Comparison of ENCODE assay signal across 20 cellular contexts in genomic region chr9:36492849-36493248, GRCh38.
A peak's percentile ranks its signal among the peaks of the same experiment; 100 is the strongest.
DNase-seq lines count a peak whose midpoint lies in the region; ATAC-seq, FAIRE-seq and TF ChIP-seq lines count a peak whose summit lies in the region.
"Had no signal": no experiment of that assay in that cellular context is flagged by ENCODE, and none has a peak within 500 bp of the region (broad histone marks: within the 10 kb centered on the region; RNA-seq: fewer than 3 reads in every experiment).

No MANE protein-coding gene starts in this region.

- no peaks in the 10 kb centered on the region for H3K9me3 Mint-ChIP-seq in activated CD8-positive, alpha-beta T cell treated with anti-CD3 and anti-CD28 coated beads for 36 hours
- H3K9me3 Mint-ChIP-seq in type B pancreatic cell: no peaks in the 10 kb centered on the region
- H3K9me3 Mint-ChIP-seq: activated B cell treated with CpG ODN at 0.5 μM for 24 hours, nephron had no signal

- peaks cover 61% of the 10 kb centered on the region for H3K4me1 Mint-ChIP-seq in activated CD8-positive, alpha-beta T cell treated with anti-CD3 and anti-CD28 coated beads for 36 hours (ENCODE audit: low read depth)
- H3K4me1 Mint-ChIP-seq in type B pancreatic cell (ENCODE audit: unreplicated experiment): peaks cover 18% of the 10 kb centered on the region

- H3K27ac Mint-ChIP-seq in activated CD8-positive, alpha-beta T cell treated with anti-CD3 and anti-CD28 coated beads for 36 hours: peak overlapping the region; percentile 94
- H3K27ac Mint-ChIP-seq in type B pancreatic cell: no peak overlapping the region
- H3K27ac Mint-ChIP-seq: activated B cell treated with CpG ODN at 0.5 μM for 24 hours, nephron had no signal

- no peaks in the 10 kb centered on the region for H3K9me3 ChIP-seq in BLaER1
- H3K9me3 ChIP-seq: right atrium auricular region, stomach had no signal

- no peak for TF ChIP-seq POLR2A in GM12891 (IDR thresholded peaks at IDR 0.05; ENCODE audit: low read depth, low read length)

- H3K36me3 Mint-ChIP-seq in activated CD8-positive, alpha-beta T cell treated with anti-CD3 and anti-CD28 coated beads for 36 hours (ENCODE audit: low read depth): no peaks in the 10 kb centered on the region
- H3K36me3 Mint-ChIP-seq in type B pancreatic cell: no peaks in the 10 kb centered on the region

- no peak overlapping the region for H3K9ac ChIP-seq in BLaER1

- H3K27ac ChIP-seq in BLaER1 (no peak overlapping the region), coronary artery (no peak overlapping the region), dorsolateral prefrontal cortex (no peak overlapping the region)
- H3K27ac ChIP-seq: right atrium auricular region, stomach had no signal

- no peaks in the 10 kb centered on the region for H4K20me1 ChIP-seq in BLaER1

- POLR2A ChIA-PET in activated CD8-positive, alpha-beta T cell treated with anti-CD3 and anti-CD28 coated beads for 36 hours (lab: Charles Lee): interaction anchor here (1.0 kb wide), 2 partner anchors 11 to 86 kb away, joined by 3 read pairs; no protein-coding TSS in a partner anchor

- CTCF ChIA-PET in activated CD8-positive, alpha-beta T cell treated with anti-CD3 and anti-CD28 coated beads for 36 hours (lab: Charles Lee): no interaction called here

- intact Hi-C loops in activated CD8-positive, alpha-beta T cell treated with anti-CD3 and anti-CD28 coated beads for 36 hours (cut with micrococcal nuclease): loop anchor here (5.0 to 10.0 kb wide), 2 partner anchors 36 to 62 kb away; no protein-coding TSS in a partner anchor
- intact Hi-C loops in dorsolateral prefrontal cortex (cut with DNase I): loop anchor here (10.0 kb wide), 1 partner anchor 52 kb away; no protein-coding TSS in a partner anchor

- no peak for DNase-seq in GM12891 (ENCODE audit: insufficient read length, low spot score)
- DNase-seq in activated CD8-positive, alpha-beta T cell treated with anti-CD3 and anti-CD28 coated beads for 36 hours: peak; percentile 35
- peak; percentile 13 for DNase-seq in fibroblast of pulmonary artery (ENCODE audit: low read depth)
- no peak for DNase-seq in coronary artery (ENCODE audit: low spot score)
- DNase-seq in kidney glomerular epithelial cell (lab: John Stamatoyannopoulos, UW): no peak
- no peak for DNase-seq in type B pancreatic cell (ENCODE audit: extremely low spot score, unreplicated experiment)
- no peak for DNase-seq in dorsolateral prefrontal cortex
- DNase-seq: activated B cell treated with CpG ODN at 0.5 μM for 24 hours, activated gamma-delta T cell, cerebellar nuclear complex, GDM1, hippocampal formation, NCI-H1048, NCI-H2171 treated with DMSO at 0.1 percent for 48 hours, stomach had no signal

- peak; percentile 48 for ATAC-seq in activated CD8-positive, alpha-beta T cell treated with anti-CD3 and anti-CD28 coated beads for 36 hours
- ATAC-seq: esophagus mucosa had no signal

- H3K27me3 Mint-ChIP-seq in activated CD8-positive, alpha-beta T cell treated with anti-CD3 and anti-CD28 coated beads for 36 hours: no peaks in the 10 kb centered on the region
- no peaks in the 10 kb centered on the region for H3K27me3 Mint-ChIP-seq in type B pancreatic cell
- H3K27me3 Mint-ChIP-seq: activated B cell treated with CpG ODN at 0.5 μM for 24 hours had no signal

- TF ChIP-seq CTCF in activated CD8-positive, alpha-beta T cell treated with anti-CD3 and anti-CD28 coated beads for 36 hours (IDR thresholded peaks at IDR 0.05): no peak
- no peak for TF ChIP-seq CTCF in fibroblast of pulmonary artery (IDR thresholded peaks at IDR 0.05; ENCODE audit: low read length, missing control alignments)
- TF ChIP-seq CTCF in coronary artery (IDR thresholded peaks at IDR 0.05): no peak
- no peak for TF ChIP-seq CTCF in type B pancreatic cell (conservative IDR thresholded peaks at IDR 0.05)
- no peak for TF ChIP-seq CTCF in dorsolateral prefrontal cortex (IDR thresholded peaks at IDR 0.05 in 54 of 56, conservative IDR thresholded peaks at IDR 0.05 in 2 of 56; ENCODE audit: low read depth in 1 of 56, partially characterized antibody in 56 of 56)

- no peaks in the 10 kb centered on the region for H3K36me3 ChIP-seq in BLaER1
- H3K36me3 ChIP-seq: right atrium auricular region, stomach had no signal

- peaks cover 61% of the 10 kb centered on the region for H3K4me1 ChIP-seq in BLaER1

- H3K4me2 ChIP-seq in BLaER1: peak overlapping the region; percentile 56

- H3K4me3 Mint-ChIP-seq in activated CD8-positive, alpha-beta T cell treated with anti-CD3 and anti-CD28 coated beads for 36 hours: peak overlapping the region; percentile 62
- no peak overlapping the region for H3K4me3 Mint-ChIP-seq in type B pancreatic cell
- H3K4me3 Mint-ChIP-seq: nephron had no signal

- H3K4me3 ChIP-seq in BLaER1 (no peak overlapping the region), fibroblast of pulmonary artery (replicated peaks; ENCODE audit: low read depth, low read length) (no peak overlapping the region), coronary artery (no peak overlapping the region), dorsolateral prefrontal cortex (no peak overlapping the region)
- H3K4me3 ChIP-seq: right atrium auricular region, stomach had no signal

- peak; percentile 72 for FAIRE-seq in GM12891 (lab: Jason Lieb, UNC)
- FAIRE-seq: HTR-8/SVneo had no signal

- H3K27me3 ChIP-seq in BLaER1 (no peaks in the 10 kb centered on the region), dorsolateral prefrontal cortex (no peaks in the 10 kb centered on the region)
- H3K27me3 ChIP-seq: right atrium auricular region, stomach had no signal

TF ChIP-seq in GM12891, 5 proteins besides CTCF, POLR2A, EP300 and RAD21:
- no peak for TF ChIP-seq PAX5 (IDR thresholded peaks at IDR 0.05; ENCODE audit: insufficient read depth, low read length, severe bottlenecking)
- TF ChIP-seq TAF1 (IDR thresholded peaks at IDR 0.05; ENCODE audit: low read depth, low read length): no peak
- TF ChIP-seq SPI1 (IDR thresholded peaks at IDR 0.05; ENCODE audit: low read depth, low read length): peak; percentile 52; the same call in 1 of the 2 replicates
- TF ChIP-seq POLR2AphosphoS5 (IDR thresholded peaks at IDR 0.05; ENCODE audit: low read depth, low read length): no peak
TF ChIP-seq in GM12891: peak in this region for 1.

Comparison
In these comparisons a context has a peak if more than half of its experiments do, and no peak if none do; other contexts are left out.
1. DNase-seq: peak in activated CD8-positive, alpha-beta T cell treated with anti-CD3 and anti-CD28 coated beads for 36 hours (single experiment) and fibroblast of pulmonary artery (single experiment); none in GM12891 (single experiment), coronary artery (single experiment), kidney glomerular epithelial cell (single experiment), type B pancreatic cell (single experiment) and dorsolateral prefrontal cortex (0 of 10).